ENCODE assay signal across 12 cellular contexts in the genomic region with DNA sequence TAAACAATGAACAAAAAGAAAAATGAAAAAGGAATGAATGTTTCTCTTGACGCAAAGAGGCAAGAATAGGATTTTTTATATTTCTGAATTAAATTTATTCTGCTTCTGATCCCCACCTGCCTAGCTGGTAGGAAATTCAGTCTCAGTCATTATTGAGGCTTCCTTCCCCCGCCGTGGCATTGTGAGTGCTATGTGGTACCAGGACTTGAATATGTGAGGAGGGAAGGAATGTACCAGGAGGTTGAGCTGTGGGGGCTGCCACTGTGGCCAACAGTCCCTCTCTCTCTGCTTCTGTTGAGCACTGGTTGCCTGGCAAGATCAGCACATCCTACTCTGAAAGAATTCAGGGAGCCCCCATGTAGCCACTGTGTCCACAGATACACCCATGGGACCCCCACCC.
DNase-seq lines count a peak whose midpoint lies in the region; ATAC-seq and TF ChIP-seq lines count a peak whose summit lies in the region.
"Had no signal": no experiment of that assay in that cellular context is flagged by ENCODE, and none has a peak within 500 bp of the region (broad histone marks: within the 10 kb centered on the region; RNA-seq: fewer than 3 reads in every experiment).

No MANE protein-coding gene starts in this region.

- H2AFZ ChIP-seq in GM23248 = no peak overlapping the region
- H2AFZ ChIP-seq: hepatocyte had no signal

- peaks cover 25% of the 10 kb centered on the region for H3F3A ChIP-seq in GM23248 (ENCODE audit: insufficient read depth)

- peak overlapping the region; percentile 81 to 98 (median 95) for H3K27ac ChIP-seq in BLaER1 treated with 17β-estradiol and CSF1 and Interleukin-3, amounts not matched to agents 10 nM and 100 nM
- peak overlapping the region; percentile 67 for H3K27ac ChIP-seq in GM23248
- H3K27ac ChIP-seq in ascending aorta = peak overlapping the region; percentile 17 to 62
- H3K27ac ChIP-seq: hepatocyte had no signal

- no peaks in the 10 kb centered on the region for H3K79me2 ChIP-seq in GM23248 (ENCODE audit: insufficient read depth)
- H3K79me2 ChIP-seq: hepatocyte had no signal

- H3K27me3 ChIP-seq in BLaER1 treated with 17β-estradiol and CSF1 and Interleukin-3, amounts not matched to agents 10 nM and 100 nM = no peaks in the 10 kb centered on the region
- H3K27me3 ChIP-seq in GM23248 (replicated peaks; ENCODE audit: insufficient read depth) = no peaks in the 10 kb centered on the region
- H3K27me3 ChIP-seq in ascending aorta = no peaks in the 10 kb centered on the region
- H3K27me3 ChIP-seq: hepatocyte, right lobe of liver had no signal

- H3K27ac Mint-ChIP-seq in natural killer cell treated with Interleukin-12 subunit alpha and Interleukin-12 subunit beta and Interleukin-15 and Interleukin-18, amount 100 ng/mL, for 72 hours = peak overlapping the region; percentile 96 to 100
- H3K27ac Mint-ChIP-seq: mesothelial cell of epicardium had no signal

- 98% methylated on average over 3 of the region's 3 CpGs for WGBS in GM23248 (ENCODE audit: low coverage in 1 of 2, low lambda C conversion rate in 2 of 2, missing lambda C conversion rate in 2 of 2), 2 experiments

- peak overlapping the region; percentile 71 to 89 (median 81) for H3K9ac ChIP-seq in BLaER1 treated with 17β-estradiol and CSF1 and Interleukin-3, amounts not matched to agents 10 nM and 100 nM
- no peak overlapping the region for H3K9ac ChIP-seq in GM23248

- peaks cover 47 to 97% (median 77%) of the 10 kb centered on the region in 10 experiments for H3K4me1 ChIP-seq in BLaER1 treated with 17β-estradiol and CSF1 and Interleukin-3, amounts not matched to agents 10 nM and 100 nM
- H3K4me1 ChIP-seq in GM23248 (ENCODE audit: insufficient read depth) = peaks cover 28% of the 10 kb centered on the region
- H3K4me1 ChIP-seq in ascending aorta = peaks cover 4 to 7% of the 10 kb centered on the region in 2 donors
- H3K4me1 ChIP-seq: right lobe of liver had no signal

- H3K4me2 ChIP-seq in BLaER1 treated with 17β-estradiol and CSF1 and Interleukin-3, amounts not matched to agents 10 nM and 100 nM = peak overlapping the region; percentile 77 to 93 (median 85)
- H3K4me2 ChIP-seq in GM23248 (ENCODE audit: unreplicated experiment) = peak overlapping the region; percentile 63
- H3K4me2 ChIP-seq: hepatocyte had no signal

- TF ChIP-seq CTCF in ascending aorta (IDR thresholded peaks at IDR 0.05) = no peak

- intact Hi-C loops in ascending aorta (cut with DNase I) = no loop called here

- ATAC-seq in natural killer cell treated with Interleukin-12 subunit alpha and Interleukin-12 subunit beta and Interleukin-15 and Interleukin-18, amount 100 ng/mL, for 72 hours = no peak
- ATAC-seq: Panc1 had no signal

- DNase-seq in GM23248 (no peak), ascending aorta (ENCODE audit: low spot score in 2 of 2) (no peak), NCI-H82 treated with DMSO at 0.1 percent for 48 hours (lab: John Stamatoyannopoulos, UW; ENCODE audit: unreplicated experiment) (no peak), SW480 (ENCODE audit: low spot score) (no peak), NCI-H526 (lab: John Stamatoyannopoulos, UW) (no peak)
- DNase-seq in natural killer cell treated with Interleukin-12 subunit alpha and Interleukin-12 subunit beta and Interleukin-15 and Interleukin-18, amount 100 ng/mL, for 72 hours (ENCODE audit: low spot score) = no peak
- DNase-seq: effector memory CD4-positive, alpha-beta T cell; right lobe of liver had no signal

- peak overlapping the region in 2 of 10 experiments; percentile 3 to 19; a peak in 1 of 20 replicates for H3K4me3 ChIP-seq in BLaER1 treated with 17β-estradiol and CSF1 and Interleukin-3, amounts not matched to agents 10 nM and 100 nM
- H3K4me3 ChIP-seq in GM23248 (no peak overlapping the region), ascending aorta (no peak overlapping the region)
- H3K4me3 ChIP-seq: hepatocyte, right lobe of liver had no signal

- H3K4me3 Mint-ChIP-seq in natural killer cell treated with Interleukin-12 subunit alpha and Interleukin-12 subunit beta and Interleukin-15 and Interleukin-18, amount 100 ng/mL, for 72 hours = peak overlapping the region; percentile 89
- H3K4me3 Mint-ChIP-seq: mesothelial cell of epicardium had no signal

- H3K36me3 ChIP-seq in BLaER1 treated with 17β-estradiol and CSF1 and Interleukin-3, amounts not matched to agents 10 nM and 100 nM = no peaks in the 10 kb centered on the region
- no peaks in the 10 kb centered on the region for H3K36me3 ChIP-seq in GM23248 (ENCODE audit: low read depth)
- H3K36me3 ChIP-seq in ascending aorta = no peaks in the 10 kb centered on the region
- H3K36me3 ChIP-seq: right lobe of liver had no signal

- peaks cover 47 to 51% of the 10 kb centered on the region in 2 donors for H3K4me1 Mint-ChIP-seq in natural killer cell treated with Interleukin-12 subunit alpha and Interleukin-12 subunit beta and Interleukin-15 and Interleukin-18, amount 100 ng/mL, for 72 hours (ENCODE audit: low read depth in 2 of 2)

- H3K9me3 ChIP-seq in BLaER1 treated with 17β-estradiol and CSF1 and Interleukin-3, amounts not matched to agents 10 nM and 100 nM (replicated peaks in 1 of 11) = no peaks in the 10 kb centered on the region; a peak in 3 of 22 replicates
- no peaks in the 10 kb centered on the region for H3K9me3 ChIP-seq in GM23248 (ENCODE audit: low read depth)
- no peaks in the 10 kb centered on the region for H3K9me3 ChIP-seq in ascending aorta
- H3K9me3 ChIP-seq: right lobe of liver had no signal

- H3K36me3 Mint-ChIP-seq in natural killer cell treated with Interleukin-12 subunit alpha and Interleukin-12 subunit beta and Interleukin-15 and Interleukin-18, amount 100 ng/mL, for 72 hours = no peaks in the 10 kb centered on the region
- H3K36me3 Mint-ChIP-seq: mesothelial cell of epicardium had no signal

- no peaks in the 10 kb centered on the region for H4K20me1 ChIP-seq in BLaER1 treated with 17β-estradiol and CSF1 and Interleukin-3, amounts not matched to agents 10 nM and 100 nM
- no peaks in the 10 kb centered on the region for H4K20me1 ChIP-seq in GM23248 (ENCODE audit: insufficient read depth)

- no peaks in the 10 kb centered on the region for H3K9me2 ChIP-seq in GM23248 (ENCODE audit: insufficient read depth)

- in situ Hi-C loops in GM23248 (cut with MboI) = no loop called here

- H3K27me3 Mint-ChIP-seq in natural killer cell treated with Interleukin-12 subunit alpha and Interleukin-12 subunit beta and Interleukin-15 and Interleukin-18, amount 100 ng/mL, for 72 hours = no peaks in the 10 kb centered on the region

- no peaks in the 10 kb centered on the region for H3K9me3 Mint-ChIP-seq in natural killer cell treated with Interleukin-12 subunit alpha and Interleukin-12 subunit beta and Interleukin-15 and Interleukin-18, amount 100 ng/mL, for 72 hours
- H3K9me3 Mint-ChIP-seq: mesothelial cell of epicardium had no signal

Comparison
In these comparisons a context has a peak if more than half of its experiments do, and no peak if none do; other contexts are left out.
1. H3K27ac ChIP-seq: peak in every context shown above with its lines; median percentile 95 in BLaER1 treated with 17β-estradiol and CSF1 and Interleukin-3, amounts not matched to agents 10 nM and 100 nM; 67 in GM23248; 40 in ascending aorta.